ENCODE assay signal across 18 cellular contexts in genomic region chr1:2944705-2945104, GRCh38.
DNase-seq lines count a peak whose midpoint lies in the region; ATAC-seq, FAIRE-seq and TF ChIP-seq lines count a peak whose summit lies in the region.
"Had no signal": no experiment of that assay in that cellular context is flagged by ENCODE, and none has a peak within 500 bp of the region (broad histone marks: within the 10 kb centered on the region; RNA-seq: fewer than 3 reads in every experiment).

No MANE protein-coding gene starts in this region.

- H3K4me1 ChIP-seq in K562 (replicated peaks in 1 of 2; ENCODE audit: control insufficient read depth in 2 of 2, insufficient read depth in 2 of 2, low read length in 2 of 2), result no peaks in the 10 kb centered on the region
- peaks cover 0 to 8% (median 2%) of the 10 kb centered on the region in 6 donors for H3K4me1 ChIP-seq in spleen
- H3K4me1 ChIP-seq: BE2C, Caco-2, HAP-1 had no signal

- no peak overlapping the region for H3K4me3 ChIP-seq in K562
- no peak overlapping the region for H3K4me3 ChIP-seq in spleen
- H3K4me3 ChIP-seq in MG63, result no peak overlapping the region
- H3K4me3 ChIP-seq: GM23248, HAP-1 had no signal

- H3K27me3 Mint-ChIP-seq in natural killer cell treated with Interleukin-12 subunit alpha and Interleukin-12 subunit beta and Interleukin-15 and Interleukin-18, amount 100 ng/mL, for 72 hours, result peaks cover 3 to 8% of the 10 kb centered on the region in 2 donors
- H3K27me3 Mint-ChIP-seq: CD4-positive, CD25-positive, alpha-beta regulatory T cell had no signal

- H3K36me3 ChIP-seq in K562 (ENCODE audit: control insufficient read depth, insufficient read depth, low read length), result no peaks in the 10 kb centered on the region
- H3K36me3 ChIP-seq in spleen, result no peaks in the 10 kb centered on the region
- H3K36me3 ChIP-seq in MG63, result no peaks in the 10 kb centered on the region
- H3K36me3 ChIP-seq: BE2C, HAP-1 had no signal

- in situ Hi-C loops in K562 (cut with MboI), result no loop called here

- CTCF ChIA-PET in K562 (lab: Yijun Ruan, JAX; ENCODE audit: low intra/inter-chr PET ratio), result no interaction called here

- H3K4me3 Mint-ChIP-seq in natural killer cell treated with Interleukin-12 subunit alpha and Interleukin-12 subunit beta and Interleukin-15 and Interleukin-18, amount 100 ng/mL, for 72 hours, result no peak overlapping the region
- H3K4me3 Mint-ChIP-seq: CD4-positive, CD25-positive, alpha-beta regulatory T cell had no signal

- no peaks in the 10 kb centered on the region for H4K20me1 ChIP-seq in K562 (replicated peaks; ENCODE audit: control insufficient read depth, insufficient read depth, low read length)

- no peaks in the 10 kb centered on the region for H3K79me2 ChIP-seq in K562 (ENCODE audit: control insufficient read depth, insufficient read depth, low read length)

- no peak for TF ChIP-seq RAD21 in K562 (CRISPR knock-in tag; conservative IDR thresholded peaks at IDR 0.05 in 1 of 2, IDR thresholded peaks at IDR 0.05 in 1 of 2)

- peaks cover 6% of the 10 kb centered on the region for H3K36me3 Mint-ChIP-seq in natural killer cell treated with Interleukin-12 subunit alpha and Interleukin-12 subunit beta and Interleukin-15 and Interleukin-18, amount 100 ng/mL, for 72 hours
- H3K36me3 Mint-ChIP-seq: CD4-positive, CD25-positive, alpha-beta regulatory T cell had no signal

- WGBS in K562 (ENCODE audit: insufficient coverage, low coverage, missing lambda C conversion rate), result 2% methylated on average over 4 of the region's 4 CpGs
- WGBS in spleen, 5 donors, result 63 to 79% (median 75%) methylated on average over 4 of the region's 4 CpGs

- H3K27me3 ChIP-seq in K562 (ENCODE audit: control insufficient read depth in 2 of 2, insufficient read depth in 2 of 2, low read length in 2 of 2) (peaks cover 6 to 25% of the 10 kb centered on the region in 2 experiments; a peak in 3 of 5 replicates), spleen (replicated peaks in 1 of 7) (peaks cover 0 to 59% (median 7%) of the 10 kb centered on the region in 7 donors), MG63 (peaks cover 8% of the 10 kb centered on the region; the same call in 1 of the 2 replicates)

- no peaks in the 10 kb centered on the region for H3K9me1 ChIP-seq in K562 (ENCODE audit: control insufficient read depth, insufficient read depth, low read length)

- peak; percentile 97 for FAIRE-seq in HTR-8/SVneo (lab: Jason Lieb, UNC)
- FAIRE-seq in K562 (lab: Jason Lieb, UNC), result peak; percentile 52
- FAIRE-seq: A204.1, D721Med, G401.6, GM19239 had no signal

- no peak overlapping the region for H3K27ac ChIP-seq in K562 (ENCODE audit: extremely low read depth, low read depth, low read length)
- no peak overlapping the region for H3K27ac ChIP-seq in spleen
- H3K27ac ChIP-seq: GM23248 had no signal

- TF ChIP-seq EP300 in K562 (IDR thresholded peaks at IDR 0.05; ENCODE audit: low read length), result no peak

- POLR2A ChIA-PET in K562 (lab: Yijun Ruan, JAX), result no interaction called here

- no TSS peak for BruUV-seq in K562 (replicated peaks; lab: Mats Ljungman, UMichigan)

- intact Hi-C loops in K562 (cut with micrococcal nuclease), result no loop called here
- intact Hi-C loops in spleen (cut with DNase I; ENCODE audit: low total_unique reads), result no loop called here

- H3K4me2 ChIP-seq in K562 (ENCODE audit: insufficient read depth, low read length), result no peak overlapping the region

- ATAC-seq in K562 (no peak), HG03039 (IDR thresholded peaks at IDR 0.05; ENCODE audit: unreplicated experiment) (no peak)
- no peak for ATAC-seq in natural killer cell treated with Interleukin-12 subunit alpha and Interleukin-12 subunit beta and Interleukin-15 and Interleukin-18, amount 100 ng/mL, for 72 hours

- no peaks in the 10 kb centered on the region; the same call in 1 of the 2 replicates for H3K9me3 ChIP-seq in K562 (replicated peaks; ENCODE audit: control insufficient read depth, insufficient read depth, low read depth, low read length)
- H3K9me3 ChIP-seq in spleen, result peaks cover 4 to 25% (median 22%) of the 10 kb centered on the region in 8 donors
- 0 out of 2 replicates have a peak, but pooled peaks cover 2% of the 10 kb centered on the region for H3K9me3 ChIP-seq in MG63
- H3K9me3 ChIP-seq: BE2C had no signal

- no peak overlapping the region for H3K9ac ChIP-seq in K562 (ENCODE audit: insufficient read depth in 1 of 2, low read depth in 2 of 2, low read length in 2 of 2)
- H3K9ac ChIP-seq: GM23248 had no signal

- peaks cover 3% of the 10 kb centered on the region for H3K9me3 Mint-ChIP-seq in natural killer cell treated with Interleukin-12 subunit alpha and Interleukin-12 subunit beta and Interleukin-15 and Interleukin-18, amount 100 ng/mL, for 72 hours

- H2AFZ ChIP-seq in K562 (ENCODE audit: low read depth, low read length), result no peak overlapping the region
- H2AFZ ChIP-seq: GM23248 had no signal

- H3K27ac Mint-ChIP-seq in natural killer cell treated with Interleukin-12 subunit alpha and Interleukin-12 subunit beta and Interleukin-15 and Interleukin-18, amount 100 ng/mL, for 72 hours, result no peak overlapping the region
- H3K27ac Mint-ChIP-seq: CD4-positive, CD25-positive, alpha-beta regulatory T cell had no signal

- TF ChIP-seq CTCF in K562 (IDR thresholded peaks at IDR 0.05 in 2 of 3, conservative IDR thresholded peaks at IDR 0.05 in 1 of 3; ENCODE audit: insufficient read depth in 2 of 3, low read depth in 1 of 3, low read length in 3 of 3) (no peak), spleen (IDR thresholded peaks at IDR 0.05 in 8 of 11, conservative IDR thresholded peaks at IDR 0.05 in 3 of 11) (no peak)

- DNase-seq in HTR-8/SVneo (ENCODE audit: insufficient read length, low spot score) (no peak), K562 (ENCODE audit: extremely low read depth in 1 of 4, low spot score in 3 of 4) (no peak), spleen (peak; percentile 1), MG63 (no peak)
- peak; percentile 28 for DNase-seq in natural killer cell treated with Interleukin-12 subunit alpha and Interleukin-12 subunit beta and Interleukin-15 and Interleukin-18, amount 100 ng/mL, for 72 hours (ENCODE audit: low spot score)
- DNase-seq in activated CD8-positive, alpha-beta memory T cell treated with anti-CD3 and anti-CD28 coated beads for 24 hours, result no peak
- DNase-seq: ACHN; BE2C; C1 segment of cervical spinal cord; Caco-2; CD4-positive, CD25-positive, alpha-beta regulatory T cell; GM23248 had no signal

- no peaks in the 10 kb centered on the region for H3K4me1 Mint-ChIP-seq in natural killer cell treated with Interleukin-12 subunit alpha and Interleukin-12 subunit beta and Interleukin-15 and Interleukin-18, amount 100 ng/mL, for 72 hours (ENCODE audit: low read depth in 2 of 2)
- H3K4me1 Mint-ChIP-seq: CD4-positive, CD25-positive, alpha-beta regulatory T cell had no signal

- no peak for TF ChIP-seq POLR2A in K562 (conservative IDR thresholded peaks at IDR 0.05)
- TF ChIP-seq POLR2A in spleen (IDR thresholded peaks at IDR 0.05), result no peak

TF ChIP-seq in K562, 482 proteins besides CTCF, POLR2A, EP300 and RAD21:
- TF ChIP-seq SUPT5H (IDR thresholded peaks at IDR 0.05) (no peak), CBX2 (IDR thresholded peaks at IDR 0.05; ENCODE audit: insufficient read depth, low read length, poor library complexity, severe bottlenecking) (no peak), ZFP1 (CRISPR knock-in tag; IDR thresholded peaks at IDR 0.05) (no peak), PKNOX1 (IDR thresholded peaks at IDR 0.05) (no peak), CHD4 (IDR thresholded peaks at IDR 0.05; ENCODE audit: insufficient read depth, insufficient replicate concordance, low read depth, low read length, poor library complexity, severe bottlenecking) (no peak), NFATC3 (IDR thresholded peaks at IDR 0.05) (no peak), KAT7 (CRISPR knock-in tag; IDR thresholded peaks at IDR 0.05; ENCODE audit: borderline replicate concordance) (no peak), BCOR (IDR thresholded peaks at IDR 0.05) (no peak), RBBP5 (IDR thresholded peaks at IDR 0.05; ENCODE audit: borderline replicate concordance, insufficient read depth, low read length, poor library complexity, severe bottlenecking) (no peak), TRIM24 (IDR thresholded peaks at IDR 0.05) (no peak)
- TF ChIP-seq, protein P1, sequence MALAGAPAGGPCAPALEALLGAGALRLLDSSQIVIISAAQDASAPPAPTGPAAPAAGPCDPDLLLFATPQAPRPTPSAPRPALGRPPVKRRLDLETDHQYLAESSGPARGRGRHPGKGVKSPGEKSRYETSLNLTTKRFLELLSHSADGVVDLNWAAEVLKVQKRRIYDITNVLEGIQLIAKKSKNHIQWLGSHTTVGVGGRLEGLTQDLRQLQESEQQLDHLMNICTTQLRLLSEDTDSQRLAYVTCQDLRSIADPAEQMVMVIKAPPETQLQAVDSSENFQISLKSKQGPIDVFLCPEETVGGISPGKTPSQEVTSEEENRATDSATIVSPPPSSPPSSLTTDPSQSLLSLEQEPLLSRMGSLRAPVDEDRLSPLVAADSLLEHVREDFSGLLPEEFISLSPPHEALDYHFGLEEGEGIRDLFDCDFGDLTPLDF (CRISPR knock-in tag; IDR thresholded peaks at IDR 0.05), result no peak
- TF ChIP-seq, protein P2, sequence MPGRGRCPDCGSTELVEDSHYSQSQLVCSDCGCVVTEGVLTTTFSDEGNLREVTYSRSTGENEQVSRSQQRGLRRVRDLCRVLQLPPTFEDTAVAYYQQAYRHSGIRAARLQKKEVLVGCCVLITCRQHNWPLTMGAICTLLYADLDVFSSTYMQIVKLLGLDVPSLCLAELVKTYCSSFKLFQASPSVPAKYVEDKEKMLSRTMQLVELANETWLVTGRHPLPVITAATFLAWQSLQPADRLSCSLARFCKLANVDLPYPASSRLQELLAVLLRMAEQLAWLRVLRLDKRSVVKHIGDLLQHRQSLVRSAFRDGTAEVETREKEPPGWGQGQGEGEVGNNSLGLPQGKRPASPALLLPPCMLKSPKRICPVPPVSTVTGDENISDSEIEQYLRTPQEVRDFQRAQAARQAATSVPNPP (IDR thresholded peaks at IDR 0.05; ENCODE audit: borderline replicate concordance, insufficient read depth, insufficient read length), result no peak

Comparison
In these comparisons a context has a peak if more than half of its experiments do, and no peak if none do; other contexts are left out.
1. DNase-seq: peak in natural killer cell treated with Interleukin-12 subunit alpha and Interleukin-12 subunit beta and Interleukin-15 and Interleukin-18, amount 100 ng/mL, for 72 hours (single experiment) and spleen (single experiment); none in HTR-8/SVneo (single experiment), K562 (0 of 4), activated CD8-positive, alpha-beta memory T cell treated with anti-CD3 and anti-CD28 coated beads for 24 hours (single experiment) and MG63 (single experiment).